ENCODE assay signal across 8 cellular contexts in the genomic region with DNA sequence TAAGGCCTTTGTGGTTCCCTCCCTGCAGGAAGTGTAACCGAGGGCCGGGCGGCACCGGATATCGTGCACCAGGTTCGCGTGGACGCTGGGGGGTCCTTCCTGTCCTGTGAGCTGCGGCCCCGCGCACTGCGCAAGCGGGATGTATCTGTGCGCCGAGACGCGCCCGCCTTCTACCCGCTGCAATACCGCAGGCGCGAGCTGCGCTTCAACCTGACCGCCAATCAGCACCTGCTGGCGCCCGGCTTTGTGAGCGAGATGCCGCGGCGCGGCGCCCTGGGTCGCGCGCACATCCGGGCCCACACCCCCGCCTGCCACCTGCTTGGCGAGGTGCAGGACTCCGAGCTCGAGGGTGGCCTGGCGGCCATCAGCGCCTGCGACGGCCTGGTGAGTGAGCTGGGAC. TPM values are rescaled to one million over a fixed set of nuclear protein-coding genes. Genes with fewer than 3 reads are reported as not detected.
DNase-seq lines count a peak whose midpoint lies in the region; ATAC-seq and TF ChIP-seq lines count a peak whose summit lies in the region.
"Had no signal": no experiment of that assay in that cellular context is flagged by ENCODE, and none has a peak within 500 bp of the region (broad histone marks: within the 10 kb centered on the region; RNA-seq: fewer than 3 reads in every experiment).

No MANE protein-coding gene starts in this region.

- no peaks in the 10 kb centered on the region for H3K36me3 Mint-ChIP-seq in activated CD4-positive, alpha-beta T cell treated with anti-CD3 and anti-CD28 coated beads, Interleukin-2, amount 10 ng/mL, durations not matched to agents 24 days and 14 days (ENCODE audit: low read depth)
- H3K36me3 Mint-ChIP-seq in activated naive CD8-positive, alpha-beta T cell treated with anti-CD3 and anti-CD28 coated beads for 36 hours, result no peaks in the 10 kb centered on the region
- no peaks in the 10 kb centered on the region for H3K36me3 Mint-ChIP-seq in endothelial cell (ENCODE audit: low read depth, unreplicated experiment)

- H3K27ac Mint-ChIP-seq in activated CD4-positive, alpha-beta T cell treated with anti-CD3 and anti-CD28 coated beads, Interleukin-2, amount 10 ng/mL, durations not matched to agents 24 days and 14 days, result no peak overlapping the region
- peak overlapping the region; percentile 12 for H3K27ac Mint-ChIP-seq in activated naive CD8-positive, alpha-beta T cell treated with anti-CD3 and anti-CD28 coated beads for 36 hours
- H3K27ac Mint-ChIP-seq in endothelial cell (ENCODE audit: unreplicated experiment), result no peak overlapping the region

- peak; percentile 82 for DNase-seq in activated CD4-positive, alpha-beta T cell treated with anti-CD3 and anti-CD28 coated beads, Interleukin-2, amount 10 ng/mL, durations not matched to agents 24 days and 14 days
- DNase-seq in activated naive CD8-positive, alpha-beta T cell treated with anti-CD3 and anti-CD28 coated beads for 36 hours, result peak; percentile 75
- DNase-seq in retina (peak; percentile 80), upper lobe of right lung (peak; percentile 58), endothelial cell (ENCODE audit: low spot score) (no peak)
- DNase-seq: MM.1S had no signal

- H3K27me3 Mint-ChIP-seq in activated CD4-positive, alpha-beta T cell treated with anti-CD3 and anti-CD28 coated beads, Interleukin-2, amount 10 ng/mL, durations not matched to agents 24 days and 14 days, result peaks cover 7% of the 10 kb centered on the region
- no peaks in the 10 kb centered on the region for H3K27me3 Mint-ChIP-seq in activated naive CD8-positive, alpha-beta T cell treated with anti-CD3 and anti-CD28 coated beads for 36 hours
- peaks cover 9% of the 10 kb centered on the region for H3K27me3 Mint-ChIP-seq in endothelial cell (ENCODE audit: unreplicated experiment)

- peaks cover 5% of the 10 kb centered on the region for H3K4me1 Mint-ChIP-seq in activated CD4-positive, alpha-beta T cell treated with anti-CD3 and anti-CD28 coated beads, Interleukin-2, amount 10 ng/mL, durations not matched to agents 24 days and 14 days
- peaks cover 12% of the 10 kb centered on the region for H3K4me1 Mint-ChIP-seq in activated naive CD8-positive, alpha-beta T cell treated with anti-CD3 and anti-CD28 coated beads for 36 hours
- H3K4me1 Mint-ChIP-seq in endothelial cell (ENCODE audit: unreplicated experiment), result peaks cover 2% of the 10 kb centered on the region

- no peak overlapping the region for H3K4me3 ChIP-seq in upper lobe of right lung

- no peaks in the 10 kb centered on the region for H3K9me3 ChIP-seq in upper lobe of right lung

- ATAC-seq in upper lobe of right lung, result peak; percentile 12
- ATAC-seq in GM19452 (IDR thresholded peaks at IDR 0.05; ENCODE audit: unreplicated experiment), result no peak
- no peak for ATAC-seq in HG03196 (IDR thresholded peaks at IDR 0.05; ENCODE audit: unreplicated experiment)

- H3K27me3 ChIP-seq in upper lobe of right lung, result no peaks in the 10 kb centered on the region

- intact Hi-C loops in activated CD4-positive, alpha-beta T cell treated with anti-CD3 and anti-CD28 coated beads, Interleukin-2, amount 10 ng/mL, durations not matched to agents 24 days and 14 days (cut with micrococcal nuclease), result no loop called here
- intact Hi-C loops in upper lobe of right lung (cut with DNase I), result no loop called here

- no peaks in the 10 kb centered on the region for H3K4me1 ChIP-seq in upper lobe of right lung

- H3K36me3 ChIP-seq in upper lobe of right lung, result no peaks in the 10 kb centered on the region

- no peaks in the 10 kb centered on the region for H3K9me3 Mint-ChIP-seq in activated CD4-positive, alpha-beta T cell treated with anti-CD3 and anti-CD28 coated beads, Interleukin-2, amount 10 ng/mL, durations not matched to agents 24 days and 14 days
- H3K9me3 Mint-ChIP-seq in activated naive CD8-positive, alpha-beta T cell treated with anti-CD3 and anti-CD28 coated beads for 36 hours, result no peaks in the 10 kb centered on the region
- no peaks in the 10 kb centered on the region for H3K9me3 Mint-ChIP-seq in endothelial cell (ENCODE audit: unreplicated experiment)

- H3K27ac ChIP-seq in upper lobe of right lung, result no peak overlapping the region

- peak overlapping the region; percentile 30 for H3K4me3 Mint-ChIP-seq in activated CD4-positive, alpha-beta T cell treated with anti-CD3 and anti-CD28 coated beads, Interleukin-2, amount 10 ng/mL, durations not matched to agents 24 days and 14 days
- peak overlapping the region; percentile 34 for H3K4me3 Mint-ChIP-seq in activated naive CD8-positive, alpha-beta T cell treated with anti-CD3 and anti-CD28 coated beads for 36 hours
- no peak overlapping the region for H3K4me3 Mint-ChIP-seq in endothelial cell (ENCODE audit: unreplicated experiment)

- TF ChIP-seq CTCF in upper lobe of right lung (IDR thresholded peaks at IDR 0.05) (no peak), endothelial cell (IDR thresholded peaks at IDR 0.05; ENCODE audit: unreplicated experiment) (no peak)

RNA-seq across cellular contexts. Expression of a gene that starts 35.9 kb away (rescaled TPM):
- 1.1 and 1.8 TPM in 2 replicates for total RNA-seq in activated CD4-positive, alpha-beta T cell treated with anti-CD3 and anti-CD28 coated beads, Interleukin-2, amount 10 ng/mL, durations not matched to agents 24 days and 14 days
- total RNA-seq in activated naive CD8-positive, alpha-beta T cell treated with anti-CD3 and anti-CD28 coated beads for 36 hours, result 1 to 10 TPM in 1 of 2 experiments, under 1 TPM in 1; 0.76 to 2.4 TPM
- 1.7 TPM for total RNA-seq in upper lobe of right lung
- total RNA-seq in endothelial cell (ENCODE audit: unreplicated experiment), result 2.0 TPM

RNA-seq across cellular contexts. Expression of a gene that starts 36.0 kb away (rescaled TPM):
- total RNA-seq in activated CD4-positive, alpha-beta T cell treated with anti-CD3 and anti-CD28 coated beads, Interleukin-2, amount 10 ng/mL, durations not matched to agents 24 days and 14 days, result 23.7 and 27.2 TPM in 2 replicates
- 10 to 100 TPM; 23.7 to 25.3 TPM for total RNA-seq in activated naive CD8-positive, alpha-beta T cell treated with anti-CD3 and anti-CD28 coated beads for 36 hours
- 13.8 TPM for total RNA-seq in upper lobe of right lung
- 19.3 TPM for total RNA-seq in endothelial cell (ENCODE audit: unreplicated experiment)

RNA-seq across cellular contexts. Expression of a gene that starts 50.8 kb away (rescaled TPM):
- total RNA-seq in activated CD4-positive, alpha-beta T cell treated with anti-CD3 and anti-CD28 coated beads, Interleukin-2, amount 10 ng/mL, durations not matched to agents 24 days and 14 days, result 0.76 and 0.96 TPM in 2 replicates
- 1 to 10 TPM; 1.1 to 1.3 TPM for total RNA-seq in activated naive CD8-positive, alpha-beta T cell treated with anti-CD3 and anti-CD28 coated beads for 36 hours
- total RNA-seq in upper lobe of right lung (0.23 TPM), endothelial cell (ENCODE audit: unreplicated experiment) (0.28 TPM)
